In the genomic region with DNA sequence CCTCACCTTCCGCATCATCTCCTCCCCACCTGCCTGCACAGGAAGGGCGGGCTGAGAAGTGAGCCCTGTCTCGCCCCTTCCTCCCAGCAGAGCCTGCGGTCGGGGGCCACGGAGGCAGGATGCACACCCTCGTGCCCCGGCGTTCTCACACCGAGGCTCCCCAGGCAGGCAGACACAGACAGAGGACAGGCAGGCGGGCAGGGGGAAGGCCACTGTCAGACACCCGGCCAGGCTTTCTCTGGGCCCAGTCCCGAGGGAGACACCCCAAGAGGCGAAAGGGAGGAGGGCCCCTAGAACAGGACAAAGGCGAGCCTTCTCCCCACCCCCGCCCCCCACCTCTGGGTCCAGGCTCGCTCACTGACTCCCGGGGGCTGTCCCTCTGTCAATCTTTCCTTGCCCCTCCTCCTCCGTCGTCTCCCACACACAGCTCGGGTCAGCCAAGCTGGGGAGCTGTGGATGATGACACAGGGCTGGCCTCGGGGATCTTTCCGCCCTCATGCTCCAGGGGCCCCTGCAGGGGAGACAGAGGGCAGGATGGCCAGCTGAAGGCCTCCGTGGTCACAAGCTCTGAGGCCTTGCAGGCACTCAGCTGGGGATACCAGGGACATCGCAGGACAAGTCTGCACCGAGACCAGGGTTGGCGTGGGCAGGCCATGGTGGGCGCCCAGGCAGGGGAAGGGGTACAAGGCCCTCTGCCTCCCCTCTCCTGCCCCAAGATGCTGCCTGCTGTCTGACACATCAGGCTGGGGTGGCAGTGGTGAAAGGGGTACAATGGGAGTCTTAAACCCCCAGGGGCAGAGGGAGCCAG, we compare ENCODE assay signal across 8 cellular contexts. TPM values are rescaled to one million over a fixed set of nuclear protein-coding genes. Genes with fewer than 3 reads are reported as not detected.
DNase-seq lines count a peak whose midpoint lies in the region; ATAC-seq and TF ChIP-seq lines count a peak whose summit lies in the region.

No MANE protein-coding gene starts in this region.

- H2AFZ ChIP-seq in parathyroid adenoma, result no peak overlapping the region

- H3K27ac ChIP-seq in parathyroid adenoma (peak overlapping the region; percentile 59), upper lobe of left lung (peak overlapping the region in 3 of 4 donors; percentile 57 to 78 (median 69))

- H3K27ac Mint-ChIP-seq in chondrocyte (ENCODE audit: unreplicated experiment), result peak overlapping the region; percentile 22

- no peak overlapping the region for H3K4me3 Mint-ChIP-seq in chondrocyte (ENCODE audit: unreplicated experiment)

- peaks cover 72% of the 10 kb centered on the region for H3K4me1 ChIP-seq in parathyroid adenoma
- H3K4me1 ChIP-seq in upper lobe of left lung, result peaks cover 66 to 82% (median 71%) of the 10 kb centered on the region in 4 donors

- no peak overlapping the region for H3K9ac ChIP-seq in parathyroid adenoma

- in situ Hi-C loops in GM13976 (cut with MboI; ENCODE audit: low sequenced_read_pairs, unreplicated experiment), result no loop called here

- H3K79me2 ChIP-seq in parathyroid adenoma, result peaks cover 58% of the 10 kb centered on the region

- H3K4me3 ChIP-seq in parathyroid adenoma (ENCODE audit: low read depth, low read length) (no peak overlapping the region), upper lobe of left lung (peak overlapping the region in 3 of 4 donors; percentile 9 to 27 (median 22))

- no peaks in the 10 kb centered on the region for H3K9me3 Mint-ChIP-seq in chondrocyte (ENCODE audit: low read depth)

- H3K36me3 ChIP-seq in parathyroid adenoma (ENCODE audit: control insufficient read depth, insufficient read depth, low read length) (no peaks in the 10 kb centered on the region), upper lobe of left lung (no peaks in the 10 kb centered on the region)

- H3K4me2 ChIP-seq in parathyroid adenoma (ENCODE audit: low read length), result no peak overlapping the region

- H3K27me3 ChIP-seq in parathyroid adenoma (ENCODE audit: control insufficient read depth, insufficient read depth, low read length) (no peaks in the 10 kb centered on the region), upper lobe of left lung (no peaks in the 10 kb centered on the region)

- 62% methylated on average over 28 of the region's 28 CpGs; no CpG with 5 or more reads in 1 of the 2 donors for WGBS in upper lobe of left lung, 2 donors

- H3K36me3 Mint-ChIP-seq in chondrocyte (ENCODE audit: low read depth), result no peaks in the 10 kb centered on the region

- no peak for TF ChIP-seq CTCF in GM13976 (IDR thresholded peaks at IDR 0.05; ENCODE audit: borderline replicate concordance, control extremely low read depth, extremely low read depth, insufficient read depth, missing control alignments)
- TF ChIP-seq CTCF in chondrocyte (IDR thresholded peaks at IDR 0.05), result no peak
- TF ChIP-seq CTCF in parathyroid adenoma (IDR thresholded peaks at IDR 0.05), result no peak
- no peak for TF ChIP-seq CTCF in upper lobe of left lung (IDR thresholded peaks at IDR 0.05)

- ATAC-seq in HG02642 (IDR thresholded peaks at IDR 0.05; ENCODE audit: poor library complexity, unreplicated experiment), result peak; percentile 43
- no peak for ATAC-seq in upper lobe of left lung (ENCODE audit: low FRiP score in 2 of 2)

- DNase-seq in GM13976 (ENCODE audit: low spot score), result peak; percentile 84
- DNase-seq in activated CD4-positive, CD25-positive, alpha-beta regulatory T cell (lab: John Stamatoyannopoulos, UW), result peak; percentile 35 to 74 (median 56)
- DNase-seq in chondrocyte (ENCODE audit: low spot score), result no peak
- peak; percentile 47 to 85 for DNase-seq in upper lobe of left lung
- no peak for DNase-seq in dermis blood vessel endothelial cell
- DNase-seq in NCI-H1694 treated with DMSO at 0.1 percent for 48 hours (lab: John Stamatoyannopoulos, UW), result no peak

- TF ChIP-seq POLR2A in upper lobe of left lung (IDR thresholded peaks at IDR 0.05), result peak in 1 of 4 donors; percentile 11

- H3K4me1 Mint-ChIP-seq in chondrocyte (ENCODE audit: low read depth), result peaks cover 85% of the 10 kb centered on the region

- H3K27me3 Mint-ChIP-seq in chondrocyte (ENCODE audit: low read depth), result no peaks in the 10 kb centered on the region

- TF ChIP-seq EP300 in upper lobe of left lung (IDR thresholded peaks at IDR 0.05), result no peak

- H3K9me3 ChIP-seq in parathyroid adenoma (ENCODE audit: control insufficient read depth, low read length), result no peaks in the 10 kb centered on the region
- no peaks in the 10 kb centered on the region for H3K9me3 ChIP-seq in upper lobe of left lung

RNA-seq across cellular contexts. Expression of gene BIN1, which starts 24.9 kb away (rescaled TPM):
- 40.0 to 64.0 TPM (median 63.6 TPM) in 3 replicates for total RNA-seq in chondrocyte
- total RNA-seq in upper lobe of left lung, result 10 to 100 TPM; 32.3 to 57.0 (median 42.9) TPM
- 34.4 and 49.0 TPM in 2 replicates for total RNA-seq in dermis blood vessel endothelial cell

Comparison
In these comparisons a context has a peak if more than half of its experiments do, and no peak if none do; other contexts are left out.
1. DNase-seq: peak in GM13976 (single experiment), activated CD4-positive, CD25-positive, alpha-beta regulatory T cell (4 of 4) and upper lobe of left lung (2 of 2); none in chondrocyte (single experiment), dermis blood vessel endothelial cell (single experiment) and NCI-H1694 treated with DMSO at 0.1 percent for 48 hours (single experiment).